Comparison of ENCODE assay signal across 11 cellular contexts in the genomic region with DNA sequence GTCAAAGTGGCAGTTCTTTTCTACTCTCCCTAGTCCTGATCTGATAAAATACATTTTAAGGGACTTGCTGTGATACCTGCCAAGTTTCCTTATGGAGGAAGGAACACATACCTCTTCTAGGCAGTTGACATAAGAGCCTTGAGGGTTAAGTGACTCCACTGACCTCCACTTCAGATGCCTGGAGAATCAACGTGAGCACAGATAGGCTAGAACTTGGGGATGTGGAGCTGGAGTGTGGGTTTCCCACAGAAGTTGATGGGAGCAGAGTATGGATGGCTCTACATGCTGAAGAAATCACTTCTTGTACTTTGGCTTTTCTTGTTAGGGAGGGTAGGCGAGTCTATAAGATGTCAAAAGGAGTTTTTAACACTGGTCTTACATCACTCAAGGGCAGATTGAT.
"Had no signal": no experiment of that assay in that cellular context is flagged by ENCODE, and none has a peak within 500 bp of the region (broad histone marks: within the 10 kb centered on the region; RNA-seq: fewer than 3 reads in every experiment).

No MANE protein-coding gene starts in this region.

- DNase-seq: activated CD4-positive, alpha-beta memory T cell treated with anti-CD3 and anti-CD28 coated beads, Interleukin-2, amount 10 ng/mL, durations not matched to agents 7 days and 5 days; activated CD8-positive, alpha-beta memory T cell treated with anti-CD3 and anti-CD28 coated beads, Interleukin-2, amount 50 U/mL, for 4 hours; aorta; immature natural killer cell; left colon; mesendoderm; posterior cingulate gyrus; SHP77 treated with DMSO at 0.1 percent for 48 hours; small intestine; T-helper 2 cell had no signal

- H3K27ac ChIP-seq: cardiac muscle cell had no signal

- H3K4me3 ChIP-seq: cardiac muscle cell had no signal

- H3K36me3 ChIP-seq: cardiac muscle cell had no signal
